In genomic region chr7:19707240-19707639, GRCh38 we compare ENCODE assay signal across 8 cellular contexts. TPM values are rescaled to one million over a fixed set of nuclear protein-coding genes. Genes with fewer than 3 reads are reported as not detected.
DNase-seq lines count a peak whose midpoint lies in the region; ATAC-seq and TF ChIP-seq lines count a peak whose summit lies in the region.

No MANE protein-coding gene starts in this region.

- H3K27me3 Mint-ChIP-seq in activated T-cell treated with anti-CD3 and anti-CD28 coated beads, Interleukin-2, amount 50 U/mL, for 72 hours (ENCODE audit: low read depth): no peaks in the 10 kb centered on the region

- ATAC-seq in activated T-cell treated with anti-CD3 and anti-CD28 coated beads, Interleukin-2, amount 50 U/mL, for 72 hours (replicated peaks in 1 of 2): no peak
- ATAC-seq in right cardiac atrium (no peak), GM19328 (IDR thresholded peaks at IDR 0.05; ENCODE audit: unreplicated experiment) (no peak)

- H3K36me3 ChIP-seq in SJSA1 (peaks cover 8% of the 10 kb centered on the region; the same call in 1 of the 2 replicates), skeletal muscle tissue (ENCODE audit: control insufficient read depth in 3 of 3, insufficient read depth in 3 of 3, low read length in 3 of 3) (no peaks in the 10 kb centered on the region)

- DNase-seq in activated T-cell treated with anti-CD3 and anti-CD28 coated beads, Interleukin-2, amount 50 U/mL, for 72 hours: no peak
- no peak for DNase-seq in activated T-cell treated with anti-CD3 and anti-CD28 coated beads, Interleukin-2, amount 50 U/mL, for 1 hour
- DNase-seq in SJSA1 (ENCODE audit: low read depth in 1 of 2, low spot score in 2 of 2) (no peak), epithelial cell of proximal tubule (ENCODE audit: low read depth) (no peak), MV-4-11 (lab: John Stamatoyannopoulos, UW) (no peak), right cardiac atrium (no peak)

- 60% methylated on average over 3 of the region's 3 CpGs for WGBS in right cardiac atrium

- peaks cover 24% of the 10 kb centered on the region for H3K4me1 ChIP-seq in SJSA1 (replicated peaks)
- H3K4me1 ChIP-seq in skeletal muscle tissue (ENCODE audit: control insufficient read depth in 3 of 3, insufficient read depth in 3 of 3, low read length in 3 of 3): peaks cover 7 to 27% (median 18%) of the 10 kb centered on the region in 3 donors
- no peaks in the 10 kb centered on the region for H3K4me1 ChIP-seq in right cardiac atrium (ENCODE audit: control insufficient read depth, insufficient read depth, low read length)

- H3K27ac ChIP-seq in SJSA1: no peak overlapping the region
- H3K27ac ChIP-seq in skeletal muscle tissue (ENCODE audit: low read depth, low read length): no peak overlapping the region
- no peak overlapping the region for H3K27ac ChIP-seq in right cardiac atrium (ENCODE audit: low read length)

- H3K4me1 Mint-ChIP-seq in activated T-cell treated with anti-CD3 and anti-CD28 coated beads, Interleukin-2, amount 50 U/mL, for 72 hours (ENCODE audit: low read depth): peaks cover 52% of the 10 kb centered on the region

- intact Hi-C loops in right cardiac atrium (cut with DNase I): no loop called here

- H3K9ac ChIP-seq in skeletal muscle tissue (ENCODE audit: low read depth in 1 of 3, low read length in 3 of 3): peak overlapping the region in 1 of 3 donors; percentile 94

- peak overlapping the region; percentile 95 for H3K27ac Mint-ChIP-seq in activated T-cell treated with anti-CD3 and anti-CD28 coated beads, Interleukin-2, amount 50 U/mL, for 72 hours

- H3K27me3 ChIP-seq in SJSA1 (replicated peaks) (0 out of 2 replicates have a peak, but pooled peaks cover 3% of the 10 kb centered on the region), skeletal muscle tissue (ENCODE audit: control insufficient read depth in 3 of 3, insufficient read depth in 3 of 3, low read length in 3 of 3) (no peaks in the 10 kb centered on the region), right cardiac atrium (ENCODE audit: control insufficient read depth, insufficient read depth) (no peaks in the 10 kb centered on the region)

- no peak for TF ChIP-seq CTCF in epithelial cell of proximal tubule (conservative IDR thresholded peaks at IDR 0.05; ENCODE audit: low read depth, low read length)

- no peaks in the 10 kb centered on the region for H3K9me3 Mint-ChIP-seq in activated T-cell treated with anti-CD3 and anti-CD28 coated beads, Interleukin-2, amount 50 U/mL, for 72 hours

- H3K9me3 ChIP-seq in SJSA1 (replicated peaks) (no peaks in the 10 kb centered on the region), skeletal muscle tissue (ENCODE audit: control insufficient read depth in 3 of 3, low read length in 3 of 3) (no peaks in the 10 kb centered on the region), right cardiac atrium (ENCODE audit: control insufficient read depth, low read length) (no peaks in the 10 kb centered on the region)

- H3K4me3 Mint-ChIP-seq in activated T-cell treated with anti-CD3 and anti-CD28 coated beads, Interleukin-2, amount 50 U/mL, for 72 hours: peak overlapping the region; percentile 97 to 99

- 0 out of 2 replicates have a peak overlapping the region, but pooled peaks have one; percentile 71 for H3K4me3 ChIP-seq in SJSA1
- peak overlapping the region; percentile 70 for H3K4me3 ChIP-seq in epithelial cell of proximal tubule (ENCODE audit: low read depth, low read length)
- peak overlapping the region; percentile 29 to 99 (median 97) for H3K4me3 ChIP-seq in skeletal muscle tissue (ENCODE audit: low read length in 3 of 3)
- H3K4me3 ChIP-seq in right cardiac atrium (ENCODE audit: low read length): no peak overlapping the region

- H3K36me3 Mint-ChIP-seq in activated T-cell treated with anti-CD3 and anti-CD28 coated beads, Interleukin-2, amount 50 U/mL, for 72 hours (ENCODE audit: insufficient read depth in 2 of 2): peaks cover 1 to 9% of the 10 kb centered on the region in 2 donors

RNA-seq across cellular contexts. Expression of gene POLR1F, which starts 1.6 kb away (rescaled TPM):
- 10 to 100 TPM; 15.6 to 22.0 TPM for total RNA-seq in activated T-cell treated with anti-CD3 and anti-CD28 coated beads, Interleukin-2, amount 50 U/mL, for 72 hours
- total RNA-seq in SJSA1 (2014; rRNA removed; shearing (Covaris generic)): 42.3 and 42.8 TPM in 2 replicates
- total RNA-seq in epithelial cell of proximal tubule: 28.1 and 60.1 TPM in 2 replicates
- 9.4 TPM for total RNA-seq in skeletal muscle tissue
- 10 to 100 TPM in 1 of 4 donors, 1 to 10 TPM in 3; 7.6 to 12.8 (median 9.5) TPM for total RNA-seq in right cardiac atrium
- polyA plus RNA-seq in right cardiac atrium: 5.2 TPM
